Comparison of ENCODE assay signal across 16 cellular contexts in genomic region chr5:44387911-44388310, GRCh38. TPM values are rescaled to one million over a fixed set of nuclear protein-coding genes. Genes with fewer than 3 reads are reported as not detected.
DNase-seq lines count a peak whose midpoint lies in the region; ATAC-seq, FAIRE-seq and TF ChIP-seq lines count a peak whose summit lies in the region.
"Had no signal": no experiment of that assay in that cellular context is flagged by ENCODE, and none has a peak within 500 bp of the region (broad histone marks: within the 10 kb centered on the region; RNA-seq: fewer than 3 reads in every experiment).

No MANE protein-coding gene starts in this region.

- no peaks in the 10 kb centered on the region for H3K36me3 ChIP-seq in gastroesophageal sphincter
- H3K36me3 ChIP-seq in mucosa of rectum (ENCODE audit: control insufficient read depth in 2 of 2, insufficient read depth in 2 of 2, low read length in 2 of 2): no peaks in the 10 kb centered on the region
- H3K36me3 ChIP-seq in testis (ENCODE audit: low read depth, missing control alignments): no peaks in the 10 kb centered on the region
- no peaks in the 10 kb centered on the region for H3K36me3 ChIP-seq in small intestine (ENCODE audit: control insufficient read depth in 2 of 2, insufficient read depth in 2 of 2, low read length in 2 of 2)
- H3K36me3 ChIP-seq: BLaER1 treated with 17β-estradiol and CSF1 and Interleukin-3, amounts not matched to agents 10 nM and 100 nM had no signal

- H3K4me3 ChIP-seq in gastroesophageal sphincter: peak overlapping the region; percentile 42 to 57
- H3K4me3 ChIP-seq in mucosa of rectum (ENCODE audit: low read length in 2 of 2): peak overlapping the region; percentile 53 to 66
- peak overlapping the region; percentile 53 to 67 for H3K4me3 ChIP-seq in testis
- no peak overlapping the region for H3K4me3 ChIP-seq in small intestine (ENCODE audit: low read depth in 1 of 2, low read length in 2 of 2)
- H3K4me3 ChIP-seq: BLaER1 treated with 17β-estradiol and CSF1 and Interleukin-3, amounts not matched to agents 10 nM and 100 nM had no signal

- FAIRE-seq in small intestine (lab: Jason Lieb, UNC): no peak
- FAIRE-seq: colon, frontal cortex, GM18507 had no signal

- peak overlapping the region in 3 of 4 donors; percentile 54 to 70 (median 67) for H3K27ac ChIP-seq in gastroesophageal sphincter
- peak overlapping the region in 1 of 2 donors; percentile 59 for H3K27ac ChIP-seq in mucosa of rectum (ENCODE audit: low read depth in 2 of 2, low read length in 2 of 2)
- peak overlapping the region in 1 of 2 donors; percentile 5 for H3K27ac ChIP-seq in testis
- H3K27ac ChIP-seq in small intestine (ENCODE audit: low read depth in 1 of 2, low read length in 1 of 2): no peak overlapping the region
- H3K27ac ChIP-seq: BLaER1 treated with 17β-estradiol and CSF1 and Interleukin-3, amounts not matched to agents 10 nM and 100 nM; KMS-11 had no signal

- intact Hi-C loops in testis (cut with DNase I; ENCODE audit: low total_unique reads): no loop called here

- H3K9me3 ChIP-seq in gastroesophageal sphincter: no peaks in the 10 kb centered on the region
- H3K9me3 ChIP-seq in mucosa of rectum (ENCODE audit: control insufficient read depth in 2 of 2, low read length in 2 of 2): no peaks in the 10 kb centered on the region
- H3K9me3 ChIP-seq in testis: no peaks in the 10 kb centered on the region
- no peaks in the 10 kb centered on the region for H3K9me3 ChIP-seq in small intestine (ENCODE audit: control insufficient read depth, low read depth)

- no peak overlapping the region for H3K9ac ChIP-seq in mucosa of rectum (ENCODE audit: low read depth in 1 of 2, low read length in 2 of 2)
- H3K9ac ChIP-seq: BLaER1 treated with 17β-estradiol and CSF1 and Interleukin-3, amounts not matched to agents 10 nM and 100 nM; KMS-11 had no signal

- no peak for ATAC-seq in gastroesophageal sphincter
- no peak for ATAC-seq in HG02623 (IDR thresholded peaks at IDR 0.05; ENCODE audit: unreplicated experiment)
- ATAC-seq in HG03521 (IDR thresholded peaks at IDR 0.05; ENCODE audit: unreplicated experiment): no peak

- TF ChIP-seq POLR2A in gastroesophageal sphincter (IDR thresholded peaks at IDR 0.05): no peak
- TF ChIP-seq POLR2A in testis (IDR thresholded peaks at IDR 0.05): no peak

- no peak overlapping the region for H3K4me3 Mint-ChIP-seq in activated CD4-positive, alpha-beta memory T cell treated with anti-CD3 and anti-CD28 coated beads, Interleukin-2, amount 10 ng/mL, durations not matched to agents 7 days and 5 days
- H3K4me3 Mint-ChIP-seq: activated naive CD4-positive, alpha-beta T cell treated with anti-CD3 and anti-CD28 coated beads, Interleukin-2, amount 50 U/mL, for 24 hours had no signal

- TF ChIP-seq CTCF in gastroesophageal sphincter (IDR thresholded peaks at IDR 0.05) (no peak), testis (IDR thresholded peaks at IDR 0.05) (no peak)

- 5% methylated on average over 9 of the region's 11 CpGs; no CpG with 5 or more reads in 1 of the 2 donors for WGBS in gastroesophageal sphincter (ENCODE audit: low coverage in 1 of 2), 2 donors
- WGBS in testis, 2 donors: 1 to 3% methylated on average over 11 of the region's 11 CpGs
- WGBS in small intestine, 3 donors: 8 to 29% (median 22%) methylated on average over 11 of the region's 11 CpGs

- DNase-seq in SK-N-DZ (ENCODE audit: low spot score): peak; percentile 63
- peak; percentile 20 for DNase-seq in testis
- no peak for DNase-seq in small intestine
- DNase-seq in activated CD4-positive, alpha-beta memory T cell treated with anti-CD3 and anti-CD28 coated beads, Interleukin-2, amount 10 ng/mL, durations not matched to agents 7 days and 5 days: no peak
- DNase-seq: NCI-H2081, T-helper 1 cell had no signal

- peaks cover 3% of the 10 kb centered on the region for H3K4me1 Mint-ChIP-seq in activated CD4-positive, alpha-beta memory T cell treated with anti-CD3 and anti-CD28 coated beads, Interleukin-2, amount 10 ng/mL, durations not matched to agents 7 days and 5 days

- no peak for TF ChIP-seq EP300 in gastroesophageal sphincter (IDR thresholded peaks at IDR 0.05)

- H3K9me3 Mint-ChIP-seq in activated CD4-positive, alpha-beta memory T cell treated with anti-CD3 and anti-CD28 coated beads, Interleukin-2, amount 10 ng/mL, durations not matched to agents 7 days and 5 days: no peaks in the 10 kb centered on the region
- H3K9me3 Mint-ChIP-seq: activated naive CD4-positive, alpha-beta T cell treated with anti-CD3 and anti-CD28 coated beads, Interleukin-2, amount 50 U/mL, for 24 hours had no signal

- H3K27me3 ChIP-seq in gastroesophageal sphincter (peaks cover 38% of the 10 kb centered on the region), mucosa of rectum (ENCODE audit: control insufficient read depth in 2 of 2, insufficient read depth in 2 of 2, low read length in 2 of 2) (peaks cover 0 to 2% of the 10 kb centered on the region in 2 donors), testis (no peaks in the 10 kb centered on the region), small intestine (ENCODE audit: control insufficient read depth in 2 of 2, insufficient read depth in 2 of 2, low read length in 2 of 2) (peaks cover 0 to 5% of the 10 kb centered on the region in 2 donors)

- H3K27ac Mint-ChIP-seq in activated CD4-positive, alpha-beta memory T cell treated with anti-CD3 and anti-CD28 coated beads, Interleukin-2, amount 10 ng/mL, durations not matched to agents 7 days and 5 days: no peak overlapping the region
- H3K27ac Mint-ChIP-seq: activated naive CD4-positive, alpha-beta T cell treated with anti-CD3 and anti-CD28 coated beads, Interleukin-2, amount 50 U/mL, for 24 hours had no signal

- CTCF ChIA-PET in activated CD4-positive, alpha-beta memory T cell treated with anti-CD3 and anti-CD28 coated beads, Interleukin-2, amount 10 ng/mL, durations not matched to agents 7 days and 5 days (lab: Charles Lee): no interaction called here

- POLR2A ChIA-PET in activated CD4-positive, alpha-beta memory T cell treated with anti-CD3 and anti-CD28 coated beads, Interleukin-2, amount 10 ng/mL, durations not matched to agents 7 days and 5 days (lab: Charles Lee): no interaction called here

- no peaks in the 10 kb centered on the region for H3K36me3 Mint-ChIP-seq in activated CD4-positive, alpha-beta memory T cell treated with anti-CD3 and anti-CD28 coated beads, Interleukin-2, amount 10 ng/mL, durations not matched to agents 7 days and 5 days (ENCODE audit: low read depth)
- H3K36me3 Mint-ChIP-seq: activated naive CD4-positive, alpha-beta T cell treated with anti-CD3 and anti-CD28 coated beads, Interleukin-2, amount 50 U/mL, for 24 hours had no signal

- H3K4me1 ChIP-seq in gastroesophageal sphincter (peaks cover 0 to 33% (median 0%) of the 10 kb centered on the region in 3 donors), mucosa of rectum (ENCODE audit: control insufficient read depth in 2 of 2, insufficient read depth in 2 of 2, low read length in 2 of 2) (no peaks in the 10 kb centered on the region), testis (peaks cover 5% of the 10 kb centered on the region), small intestine (ENCODE audit: control insufficient read depth in 2 of 2, insufficient read depth in 1 of 2, low read depth in 1 of 2, low read length in 1 of 2) (no peaks in the 10 kb centered on the region)

- H3K27me3 Mint-ChIP-seq in activated CD4-positive, alpha-beta memory T cell treated with anti-CD3 and anti-CD28 coated beads, Interleukin-2, amount 10 ng/mL, durations not matched to agents 7 days and 5 days: peaks cover 42% of the 10 kb centered on the region

RNA-seq across cellular contexts. Expression of gene FGF10, which starts 1.3 kb away (rescaled TPM):
- 46.8 and 56.5 TPM in 2 replicates for polyA plus RNA-seq in SK-N-DZ (2014; cell fraction: cytosol; rRNA removed)
- polyA plus RNA-seq in SK-N-DZ (2014; cell fraction: nucleus; rRNA removed): 20.9 and 23.0 TPM in 2 replicates
- total RNA-seq in gastroesophageal sphincter (10 to 100 TPM in 1 of 4 donors, 1 to 10 TPM in 3; 2.0 to 33.7 (median 5.5) TPM), testis (1 to 10 TPM; 3.3 to 4.4 TPM)
- polyA plus RNA-seq in testis (ENCODE audit: insufficient read depth, low read depth, low replicate concordance) (2.3 TPM), small intestine (1 to 10 TPM in 1 of 3 donors, under 1 TPM in 1, not detected in 1; 0.81 to 2.4 TPM)
- total RNA-seq in activated CD4-positive, alpha-beta memory T cell treated with anti-CD3 and anti-CD28 coated beads, Interleukin-2, amount 10 ng/mL, durations not matched to agents 7 days and 5 days: not detected

Comparison
In these comparisons a context has a peak if more than half of its experiments do, and no peak if none do; other contexts are left out.
1. DNase-seq: peak in SK-N-DZ (single experiment) and testis (single experiment); none in small intestine (single experiment) and activated CD4-positive, alpha-beta memory T cell treated with anti-CD3 and anti-CD28 coated beads, Interleukin-2, amount 10 ng/mL, durations not matched to agents 7 days and 5 days (single experiment).
2. H3K27ac ChIP-seq: peak in gastroesophageal sphincter (3 of 4); none in small intestine (0 of 2).
3. H3K4me3 ChIP-seq: peak in gastroesophageal sphincter (2 of 2), mucosa of rectum (2 of 2) and testis (2 of 2); none in small intestine (0 of 2).